Comparison of ENCODE assay signal across 15 cellular contexts in the genomic region with DNA sequence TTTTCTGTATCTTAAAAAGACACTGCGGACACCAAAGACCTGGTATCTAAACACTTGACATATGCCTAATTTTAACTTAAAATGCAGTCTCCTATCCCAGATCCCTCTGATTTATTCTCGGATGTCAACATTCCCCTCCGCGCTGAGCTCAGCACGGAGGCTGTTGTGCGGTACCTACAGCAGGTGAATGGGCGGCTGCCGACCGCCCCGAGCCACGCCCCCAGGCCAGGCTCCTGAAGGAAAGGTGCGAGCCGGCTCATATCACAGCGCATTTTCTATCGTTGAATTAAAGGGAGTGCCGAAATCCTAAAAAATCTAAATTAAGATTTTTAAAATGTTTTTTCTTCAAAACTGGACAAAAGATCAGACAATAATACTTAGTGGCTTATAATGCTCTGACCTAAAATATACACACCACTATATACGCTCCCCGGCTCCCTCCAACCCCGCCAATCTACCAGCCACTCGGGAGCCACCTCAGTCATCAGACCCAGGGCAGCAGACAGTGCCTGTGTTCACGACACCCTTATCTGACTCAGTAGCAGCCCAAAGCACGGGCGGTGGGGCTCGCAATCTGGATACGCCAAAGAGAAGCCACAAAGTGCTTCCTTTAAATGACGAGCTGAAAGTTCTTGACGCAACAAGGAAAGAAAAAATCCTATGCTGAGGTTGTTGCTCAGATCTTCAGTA. TPM values are rescaled to one million over a fixed set of nuclear protein-coding genes. Genes with fewer than 3 reads are reported as not detected.
"Had no signal": no experiment of that assay in that cellular context is flagged by ENCODE, and none has a peak within 500 bp of the region (broad histone marks: within the 10 kb centered on the region; RNA-seq: fewer than 3 reads in every experiment).

No MANE protein-coding gene starts in this region.

- H3K27ac Mint-ChIP-seq: dendritic cell treated with granulocyte-macrophage colony-stimulating factor and Interleukin-4, amounts not matched to agents 40 ng/mL and 50 ng/mL, for 4 days; effector memory CD8-positive, alpha-beta T cell; mesothelial cell of epicardium; nephron had no signal

- ATAC-seq: effector memory CD8-positive, alpha-beta T cell; gastroesophageal sphincter had no signal

- H3K9me3 Mint-ChIP-seq: dendritic cell treated with granulocyte-macrophage colony-stimulating factor and Interleukin-4, amounts not matched to agents 40 ng/mL and 50 ng/mL, for 4 days; effector memory CD8-positive, alpha-beta T cell; mesothelial cell of epicardium; nephron had no signal

- H3K4me3 Mint-ChIP-seq: dendritic cell treated with granulocyte-macrophage colony-stimulating factor and Interleukin-4, amounts not matched to agents 40 ng/mL and 50 ng/mL, for 4 days; effector memory CD8-positive, alpha-beta T cell; mesothelial cell of epicardium had no signal

- DNase-seq: effector memory CD8-positive, alpha-beta T cell; esophagus squamous epithelium; foreskin fibroblast; sigmoid colon; stimulated activated CD4-positive, alpha-beta T cell treated with anti-CD3 and anti-CD28 coated beads, Interleukin-12 subunit alpha, Interleukin-12 subunit beta, amount 100 ng/mL, for 4 hours; stimulated activated naive CD4-positive, alpha-beta T cell treated with Interleukin-2 at 50 U/mL for 16 hours; trophoblast cell had no signal

- H3K27ac ChIP-seq: esophagus squamous epithelium, gastroesophageal sphincter, hepatocyte, sigmoid colon, skin epidermis had no signal

- H3K9me3 ChIP-seq: esophagus squamous epithelium, gastroesophageal sphincter, sigmoid colon had no signal

- H3K4me3 ChIP-seq: esophagus squamous epithelium, gastroesophageal sphincter, hepatocyte, sigmoid colon, skin epidermis had no signal

RNA-seq across cellular contexts. Expression of gene TP73, which starts 6.5 kb away (rescaled TPM):
- total RNA-seq: epithelial cell of proximal tubule, osteoblast, sigmoid colon had no signal
